In the genomic region with DNA sequence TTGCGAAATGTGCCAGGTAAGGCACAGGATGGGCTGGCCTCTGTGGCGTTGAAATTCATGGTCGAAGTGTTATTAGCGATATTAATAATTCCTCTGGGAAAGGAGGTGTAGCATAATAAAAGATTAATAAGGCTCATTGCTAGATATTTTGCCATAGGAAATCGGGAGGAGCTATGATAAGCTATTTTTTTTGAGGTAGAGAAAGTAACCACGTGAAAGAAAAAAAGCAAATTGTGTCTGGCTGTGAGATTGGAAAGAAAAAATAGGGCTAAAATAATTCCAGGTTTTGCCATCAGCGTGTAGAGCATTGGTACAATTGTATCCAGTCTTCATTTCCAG, we compare ENCODE assay signal across 8 cellular contexts. TPM values are rescaled to one million over a fixed set of nuclear protein-coding genes. Genes with fewer than 3 reads are reported as not detected.
A peak's percentile ranks its signal among the peaks of the same experiment; 100 is the strongest.
DNase-seq lines count a peak whose midpoint lies in the region; FAIRE-seq and TF ChIP-seq lines count a peak whose summit lies in the region.

No MANE protein-coding gene starts in this region.

- peaks cover 4 to 8% (median 4%) of the 10 kb centered on the region in 3 donors for H3K27me3 Mint-ChIP-seq in CD14-positive monocyte (ENCODE audit: low read depth in 3 of 3)

- peak overlapping the region; percentile 33 for H3K9ac ChIP-seq in endothelial cell of umbilical vein (replicated peaks; ENCODE audit: extremely low read depth, insufficient read depth, low read length)

- peaks cover 24% of the 10 kb centered on the region for H3K4me1 Mint-ChIP-seq in CD14-positive monocyte

- H3K36me3 Mint-ChIP-seq in CD14-positive monocyte, result no peaks in the 10 kb centered on the region

- CTCF ChIA-PET in OCI-LY7 (lab: Charles Lee; ENCODE audit: unreplicated experiment), result no interaction called here
- CTCF ChIA-PET in endothelial cell of umbilical vein (lab: Charles Lee), result interaction anchor here (1.4 to 4.5 kb wide), 4 partner anchors 239 to 414 kb away, joined by 3 to 25 read pairs (median 8); no protein-coding TSS in a partner anchor

- H3K4me2 ChIP-seq in OCI-LY7 (ENCODE audit: low read length) (peak overlapping the region; percentile 91), endothelial cell of umbilical vein (ENCODE audit: insufficient read depth, low read length) (peak overlapping the region; percentile 76)

- no peaks in the 10 kb centered on the region for H3K9me1 ChIP-seq in endothelial cell of umbilical vein (replicated peaks; ENCODE audit: control insufficient read depth, extremely low read depth, insufficient read depth, low read length)

- dilution Hi-C loops in endothelial cell of umbilical vein (cut with MboI; ENCODE audit: extremely low pct_ligation_motif_present, low sequenced_read_pairs), result no loop called here

- peak overlapping the region; percentile 86 to 91 for H3K4me3 Mint-ChIP-seq in CD14-positive monocyte

- H4K20me1 ChIP-seq in OCI-LY7 (ENCODE audit: insufficient read depth, low read length), result peaks cover 11% of the 10 kb centered on the region; the same call in 1 of the 2 replicates
- no peaks in the 10 kb centered on the region for H4K20me1 ChIP-seq in endothelial cell of umbilical vein (replicated peaks; ENCODE audit: control insufficient read depth, extremely low read depth, insufficient read depth, low read length)

- H3K27me3 ChIP-seq in endothelial cell of umbilical vein (ENCODE audit: control insufficient read depth in 2 of 2, insufficient read depth in 2 of 2, low read length in 2 of 2), result peaks cover 0 to 2% of the 10 kb centered on the region in 2 experiments
- H3K27me3 ChIP-seq in neutrophil, result peaks cover 19% of the 10 kb centered on the region

- H3K4me1 ChIP-seq in OCI-LY7 (ENCODE audit: insufficient read depth, low read length, poor library complexity, severe bottlenecking), result peaks cover 23% of the 10 kb centered on the region
- H3K4me1 ChIP-seq in endothelial cell of umbilical vein (ENCODE audit: control insufficient read depth, extremely low read depth, insufficient read depth, low read length), result peaks cover 19% of the 10 kb centered on the region
- peaks cover 26 to 31% of the 10 kb centered on the region in 2 experiments for H3K4me1 ChIP-seq in neutrophil (ENCODE audit: control insufficient read depth in 1 of 2, insufficient read depth in 1 of 2, low read depth in 1 of 2, low read length in 1 of 2)

- BruUV-seq in OCI-LY7 (replicated peaks; lab: Mats Ljungman, UMichigan) (no TSS peak), endothelial cell of umbilical vein (replicated peaks; lab: Mats Ljungman, UMichigan) (no TSS peak)

- H3K27ac Mint-ChIP-seq in CD14-positive monocyte, result peak overlapping the region in 4 of 7 donors; percentile 50 to 67 (median 60)

- peaks cover 0 to 2% (median 0%) of the 10 kb centered on the region in 7 donors for H3K9me3 Mint-ChIP-seq in CD14-positive monocyte

- no peaks in the 10 kb centered on the region for H3K9me2 ChIP-seq in OCI-LY7 (ENCODE audit: insufficient read depth, low read length)

- TF ChIP-seq CTCF in CD14-positive monocyte (IDR thresholded peaks at IDR 0.05) (no peak), OCI-LY7 (conservative IDR thresholded peaks at IDR 0.05; ENCODE audit: low read length) (no peak), endothelial cell of umbilical vein (IDR thresholded peaks at IDR 0.05; ENCODE audit: extremely low read depth in 1 of 2, insufficient read depth in 1 of 2, low read depth in 1 of 2, low read length in 2 of 2) (no peak), neutrophil (IDR thresholded peaks at IDR 0.05) (no peak)

- no peak for FAIRE-seq in endothelial cell of umbilical vein (lab: Jason Lieb, UNC)

- H3K79me2 ChIP-seq in OCI-LY7 (ENCODE audit: insufficient read depth, low read depth, low read length) (no peaks in the 10 kb centered on the region), endothelial cell of umbilical vein (ENCODE audit: control insufficient read depth, insufficient read depth, low read length) (no peaks in the 10 kb centered on the region)

- H3K36me3 ChIP-seq in OCI-LY7 (ENCODE audit: insufficient read depth, low read length), result no peaks in the 10 kb centered on the region
- no peaks in the 10 kb centered on the region for H3K36me3 ChIP-seq in endothelial cell of umbilical vein (ENCODE audit: control insufficient read depth in 2 of 2, extremely low read depth in 1 of 2, insufficient read depth in 2 of 2, low read length in 2 of 2)
- no peaks in the 10 kb centered on the region for H3K36me3 ChIP-seq in neutrophil

- no peak for DNase-seq in CD14-positive monocyte (ENCODE audit: low spot score)
- DNase-seq in OCI-LY7 (ENCODE audit: low spot score), result no peak
- DNase-seq in endothelial cell of umbilical vein (ENCODE audit: low read depth, low spot score), result no peak
- DNase-seq in NCI-H2227 treated with DMSO at 0.1 percent for 48 hours (lab: John Stamatoyannopoulos, UW), result no peak
- DNase-seq in activated CD4-positive, CD25-positive, alpha-beta regulatory T cell (lab: John Stamatoyannopoulos, UW), result no peak
- no peak for DNase-seq in NK-92 treated with Interleukin-12 subunit alpha and Interleukin-12 subunit beta, amount 100 ng/mL, for 24 hours (lab: John Stamatoyannopoulos, UW)
- DNase-seq in GDM1 (lab: John Stamatoyannopoulos, UW), result no peak

- H3K9me3 ChIP-seq in OCI-LY7 (ENCODE audit: low read length) (no peaks in the 10 kb centered on the region), endothelial cell of umbilical vein (replicated peaks; ENCODE audit: control insufficient read depth, insufficient read depth, low read length) (no peaks in the 10 kb centered on the region), neutrophil (no peaks in the 10 kb centered on the region)

- H3K27ac ChIP-seq in OCI-LY7 (ENCODE audit: low read depth, low read length, poor library complexity, severe bottlenecking) (no peak overlapping the region), endothelial cell of umbilical vein (ENCODE audit: insufficient read depth, low read depth, low read length) (no peak overlapping the region), neutrophil (peak overlapping the region; percentile 85)

- H3K4me3 ChIP-seq in OCI-LY7 (ENCODE audit: low read depth, low read length, poor library complexity, severe bottlenecking) (peak overlapping the region; percentile 80), endothelial cell of umbilical vein (replicated peaks in 1 of 3; ENCODE audit: insufficient read depth in 1 of 3, low read depth in 1 of 3, low read length in 3 of 3) (peak overlapping the region; percentile 63 to 85 (median 77)), neutrophil (ENCODE audit: low read depth in 1 of 2, low read length in 1 of 2) (peak overlapping the region; percentile 85 to 89)

- H2AFZ ChIP-seq in OCI-LY7 (ENCODE audit: low read length) (peak overlapping the region; percentile 63), endothelial cell of umbilical vein (ENCODE audit: low read depth, low read length) (peak overlapping the region; percentile 87)

- intact Hi-C loops in CD14-positive monocyte (cut with micrococcal nuclease) (loop anchor here (5.0 to 10.0 kb wide), 2 partner anchors 70 to 82 kb away; no protein-coding TSS in a partner anchor), OCI-LY7 (cut with micrococcal nuclease; ENCODE audit: unreplicated experiment) (loop anchor here (5.0 kb wide), 2 partner anchors 245 to 545 kb away; partner anchors contain the start of gene METTL2A), endothelial cell of umbilical vein (cut with micrococcal nuclease) (loop anchor here (2.0 kb wide), 1 partner anchor 74 kb away; no protein-coding TSS in a partner anchor)

- TF ChIP-seq POLR2A in endothelial cell of umbilical vein (IDR thresholded peaks at IDR 0.05; ENCODE audit: low read depth, low read length), result no peak

- POLR2A ChIA-PET in OCI-LY7 (lab: Charles Lee), result no interaction called here
- POLR2A ChIA-PET in endothelial cell of umbilical vein (lab: Charles Lee), result no interaction called here

TF ChIP-seq in endothelial cell of umbilical vein, 7 proteins besides CTCF, POLR2A, EP300 and RAD21:
- TF ChIP-seq POLR2AphosphoS5 (IDR thresholded peaks at IDR 0.05; ENCODE audit: insufficient read depth, low read depth, low read length) (no peak), JUN (IDR thresholded peaks at IDR 0.05; ENCODE audit: borderline replicate concordance, insufficient read depth, insufficient read length, low read depth) (no peak), MYC (IDR thresholded peaks at IDR 0.05; ENCODE audit: low read depth, low read length) (no peak), EZH2 (IDR thresholded peaks at IDR 0.05; ENCODE audit: borderline replicate concordance, low read depth, low read length, severe bottlenecking) (no peak), FOS (IDR thresholded peaks at IDR 0.05; ENCODE audit: borderline replicate concordance, insufficient read depth, low read length) (no peak), GATA2 (IDR thresholded peaks at IDR 0.05; ENCODE audit: insufficient read depth, insufficient read length, low read depth, low read length) (no peak)
- TF ChIP-seq, protein P1, sequence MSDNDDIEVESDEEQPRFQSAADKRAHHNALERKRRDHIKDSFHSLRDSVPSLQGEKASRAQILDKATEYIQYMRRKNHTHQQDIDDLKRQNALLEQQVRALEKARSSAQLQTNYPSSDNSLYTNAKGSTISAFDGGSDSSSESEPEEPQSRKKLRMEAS (IDR thresholded peaks at IDR 0.05; ENCODE audit: insufficient read depth, insufficient read length), result no peak

RNA-seq across cellular contexts. Expression of gene TANC2, which starts 1.0 kb away (rescaled TPM):
- polyA plus RNA-seq in CD14-positive monocyte, result under 1 TPM; 0.27 to 0.34 TPM
- total RNA-seq in OCI-LY7 (2014; rRNA removed; shearing (Covaris generic)), result 3.5 and 14.5 TPM in 2 replicates
- 9.6 and 11.7 TPM in 2 replicates for total RNA-seq in OCI-LY7 (2022)
- total RNA-seq in endothelial cell of umbilical vein, result 23.0 and 30.8 TPM in 2 replicates
- 7.4 and 7.9 TPM in 2 replicates for polyA plus RNA-seq in endothelial cell of umbilical vein
- polyA plus RNA-seq in endothelial cell of umbilical vein (2011; cell fraction: cytosol; rRNA removed), result 3.4 and 4.7 TPM in 2 replicates
- polyA plus RNA-seq in endothelial cell of umbilical vein (2011; cell fraction: nucleus; rRNA removed), result 23.3 and 25.7 TPM in 2 replicates
- polyA plus RNA-seq in endothelial cell of umbilical vein (2012), result 8.7 and 9.0 TPM in 2 replicates
- polyA minus RNA-seq in endothelial cell of umbilical vein, result 99.8 and 144 TPM in 2 replicates
- 80.1 TPM for polyA minus RNA-seq in endothelial cell of umbilical vein (2011; cell fraction: cytosol; rRNA and poly(A)+ RNA removed)
- polyA minus RNA-seq in endothelial cell of umbilical vein (2011; cell fraction: nucleus; rRNA and poly(A)+ RNA removed), result 134 and 208 TPM in 2 replicates
